In the genomic region with DNA sequence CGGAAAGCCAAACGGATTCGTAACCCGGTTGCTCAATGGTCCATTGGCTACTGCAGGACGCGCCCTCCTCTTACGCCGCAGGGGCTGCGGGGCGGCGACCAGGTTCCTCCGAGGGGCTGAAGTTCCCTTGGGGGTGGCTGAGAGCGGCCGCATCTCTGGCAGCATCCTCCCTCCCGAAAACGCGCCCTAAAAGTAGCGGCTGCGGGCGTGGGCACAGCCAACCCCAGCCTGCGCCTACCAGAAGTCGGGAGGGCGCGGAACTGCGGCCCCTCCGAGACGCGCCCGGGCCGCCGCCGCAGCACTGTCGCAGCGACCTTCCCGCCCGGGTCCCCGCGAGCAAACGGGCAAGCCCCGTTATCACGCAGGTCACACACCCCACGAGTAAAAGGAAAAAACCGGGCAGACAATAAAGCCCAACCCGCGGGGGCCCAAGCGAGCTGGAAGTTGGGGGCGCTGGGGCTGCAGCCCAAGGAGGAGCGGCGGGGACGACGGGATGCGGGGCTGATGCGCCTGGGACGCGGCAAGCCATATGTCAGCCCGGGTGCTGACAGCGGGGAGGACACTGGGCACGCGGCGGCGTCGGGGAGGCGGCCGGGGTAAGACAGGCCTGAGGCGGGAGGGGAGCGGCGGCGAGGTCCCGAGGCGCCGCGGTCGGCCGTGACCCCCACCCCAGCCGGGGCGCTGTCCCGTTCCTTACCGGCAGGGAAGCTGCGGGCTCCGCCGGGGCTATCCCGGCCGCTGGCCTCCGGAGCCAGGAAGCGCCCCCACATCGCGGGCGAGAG, we compare ENCODE assay signal across 1 cellular context.
A peak's percentile ranks its signal among the peaks of the same experiment; 100 is the strongest.
TF ChIP-seq lines count a peak whose summit lies in the region.

No MANE protein-coding gene starts in this region.

TF ChIP-seq in H1, 55 proteins besides CTCF, POLR2A, EP300 and RAD21:
- no peak for TF ChIP-seq BCL11A (IDR thresholded peaks at IDR 0.05; ENCODE audit: low read depth in 2 of 2, low read length in 2 of 2)
- TF ChIP-seq, protein P1, sequence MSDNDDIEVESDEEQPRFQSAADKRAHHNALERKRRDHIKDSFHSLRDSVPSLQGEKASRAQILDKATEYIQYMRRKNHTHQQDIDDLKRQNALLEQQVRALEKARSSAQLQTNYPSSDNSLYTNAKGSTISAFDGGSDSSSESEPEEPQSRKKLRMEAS (IDR thresholded peaks at IDR 0.05), result peak; percentile 75
- peak; percentile 45; the same call in 1 of the 2 replicates for TF ChIP-seq TAF1 (IDR thresholded peaks at IDR 0.05; ENCODE audit: low read depth, low read length)
- no peak for TF ChIP-seq TAF7 (optimal IDR thresholded peaks at IDR 0.05; ENCODE audit: borderline replicate concordance, low read depth, low read length)
- TF ChIP-seq ASH2L (IDR thresholded peaks at IDR 0.05; ENCODE audit: low read length), result no peak
- no peak for TF ChIP-seq ZNF274 (IDR thresholded peaks at IDR 0.05; ENCODE audit: borderline replicate concordance, extremely low read depth, low read length)
- TF ChIP-seq KDM1A (IDR thresholded peaks at IDR 0.05; ENCODE audit: borderline replicate concordance, low read length), result 0 out of 2 replicates have a peak, but pooled peaks have one; percentile 2
- no peak for TF ChIP-seq SP2 (IDR thresholded peaks at IDR 0.05; ENCODE audit: low read length)
- no peak for TF ChIP-seq SIRT6 (IDR thresholded peaks at IDR 0.05; ENCODE audit: low read length)
- no peak for TF ChIP-seq HDAC6 (IDR thresholded peaks at IDR 0.05; ENCODE audit: low read depth, low read length)
- TF ChIP-seq SUZ12 (IDR thresholded peaks at IDR 0.05; ENCODE audit: low read length), result peak; percentile 30; the same call in 1 of the 2 replicates
- TF ChIP-seq TBP (IDR thresholded peaks at IDR 0.05; ENCODE audit: low read depth, low read length), result no peak
- peak; percentile 82 for TF ChIP-seq KDM4A (IDR thresholded peaks at IDR 0.05; ENCODE audit: low read depth, low read length, severe bottlenecking)
- TF ChIP-seq TCF12 (IDR thresholded peaks at IDR 0.05; ENCODE audit: low read depth, low read length), result no peak
- TF ChIP-seq, protein P2, sequence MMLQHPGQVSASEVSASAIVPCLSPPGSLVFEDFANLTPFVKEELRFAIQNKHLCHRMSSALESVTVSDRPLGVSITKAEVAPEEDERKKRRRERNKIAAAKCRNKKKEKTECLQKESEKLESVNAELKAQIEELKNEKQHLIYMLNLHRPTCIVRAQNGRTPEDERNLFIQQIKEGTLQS (IDR thresholded peaks at IDR 0.05; ENCODE audit: insufficient read depth, low read depth, low read length), result no peak
- TF ChIP-seq, protein P3, sequence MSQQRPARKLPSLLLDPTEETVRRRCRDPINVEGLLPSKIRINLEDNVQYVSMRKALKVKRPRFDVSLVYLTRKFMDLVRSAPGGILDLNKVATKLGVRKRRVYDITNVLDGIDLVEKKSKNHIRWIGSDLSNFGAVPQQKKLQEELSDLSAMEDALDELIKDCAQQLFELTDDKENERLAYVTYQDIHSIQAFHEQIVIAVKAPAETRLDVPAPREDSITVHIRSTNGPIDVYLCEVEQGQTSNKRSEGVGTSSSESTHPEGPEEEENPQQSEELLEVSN (IDR thresholded peaks at IDR 0.05), result peak; percentile 58; the same call in 1 of the 2 replicates
- TF ChIP-seq NRF1 (IDR thresholded peaks at IDR 0.05; ENCODE audit: low read depth, low read length), result no peak
- TF ChIP-seq HDAC2 (IDR thresholded peaks at IDR 0.05; ENCODE audit: borderline replicate concordance in 1 of 2, low read depth in 2 of 2, low read length in 2 of 2), result 0 out of 4 replicates have a peak, but pooled peaks of 1 of the 2 experiments have one; percentile 84
- TF ChIP-seq, protein P4, sequence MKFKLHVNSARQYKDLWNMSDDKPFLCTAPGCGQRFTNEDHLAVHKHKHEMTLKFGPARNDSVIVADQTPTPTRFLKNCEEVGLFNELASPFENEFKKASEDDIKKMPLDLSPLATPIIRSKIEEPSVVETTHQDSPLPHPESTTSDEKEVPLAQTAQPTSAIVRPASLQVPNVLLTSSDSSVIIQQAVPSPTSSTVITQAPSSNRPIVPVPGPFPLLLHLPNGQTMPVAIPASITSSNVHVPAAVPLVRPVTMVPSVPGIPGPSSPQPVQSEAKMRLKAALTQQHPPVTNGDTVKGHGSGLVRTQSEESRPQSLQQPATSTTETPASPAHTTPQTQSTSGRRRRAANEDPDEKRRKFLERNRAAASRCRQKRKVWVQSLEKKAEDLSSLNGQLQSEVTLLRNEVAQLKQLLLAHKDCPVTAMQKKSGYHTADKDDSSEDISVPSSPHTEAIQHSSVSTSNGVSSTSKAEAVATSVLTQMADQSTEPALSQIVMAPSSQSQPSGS (IDR thresholded peaks at IDR 0.05; ENCODE audit: low read length), result no peak
- TF ChIP-seq POU5F1 (IDR thresholded peaks at IDR 0.05; ENCODE audit: low read depth, low read length), result no peak
- peak in 1 of 2 experiments; percentile 42; a peak in 2 of 4 replicates for TF ChIP-seq SIN3A (conservative IDR thresholded peaks at IDR 0.05 in 1 of 2, IDR thresholded peaks at IDR 0.05 in 1 of 2; ENCODE audit: low read depth in 1 of 2, low read length in 2 of 2)
- TF ChIP-seq SP4 (IDR thresholded peaks at IDR 0.05; ENCODE audit: low read length), result no peak
- no peak for TF ChIP-seq MAFK (IDR thresholded peaks at IDR 0.05; ENCODE audit: low read depth, low read length)
- TF ChIP-seq CTBP2 (IDR thresholded peaks at IDR 0.05; ENCODE audit: borderline replicate concordance, insufficient read depth, insufficient read length, low read length), result peak; percentile 12
